Comparison of ENCODE assay signal across 8 cellular contexts in genomic region chr6:70413114-70413828, GRCh38.
DNase-seq lines count a peak whose midpoint lies in the region; ATAC-seq and TF ChIP-seq lines count a peak whose summit lies in the region.

Gene FAM135A, plus strand, starts transcription at chr6:70413508. Its CDS starts 14,835 bp downstream, at chr6:70428343.

- peaks cover 0 to under 1% of the 10 kb centered on the region in 2 donors for H3K36me3 ChIP-seq in mucosa of rectum (ENCODE audit: control insufficient read depth in 2 of 2, insufficient read depth in 2 of 2, low read length in 2 of 2)

- peaks cover 31% of the 10 kb centered on the region for H3K4me1 Mint-ChIP-seq in activated T-cell treated with anti-CD3 and anti-CD28 coated beads, Interleukin-2, amount 50 U/mL, for 24 hours (ENCODE audit: low read depth)

- peak within 1 kb of the TSS; percentile 82 to 90 for H3K27ac ChIP-seq in mucosa of rectum (ENCODE audit: low read depth in 2 of 2, low read length in 2 of 2)

- peak within 1 kb of the TSS; percentile 90 for H3K4me3 Mint-ChIP-seq in activated T-cell treated with anti-CD3 and anti-CD28 coated beads, Interleukin-2, amount 50 U/mL, for 24 hours

- H3K9me3 ChIP-seq in mucosa of rectum (ENCODE audit: control insufficient read depth in 2 of 2, low read length in 2 of 2) = no peaks in the 10 kb centered on the region

- H3K4me3 ChIP-seq in mucosa of rectum (ENCODE audit: low read length in 2 of 2) = peak within 1 kb of the TSS; percentile 97 to 99

- H3K9ac ChIP-seq in mucosa of rectum (ENCODE audit: low read depth in 1 of 2, low read length in 2 of 2) = peak within 1 kb of the TSS; percentile 92 to 97

- no peaks in the 10 kb centered on the region for H3K27me3 Mint-ChIP-seq in activated T-cell treated with anti-CD3 and anti-CD28 coated beads, Interleukin-2, amount 50 U/mL, for 24 hours

- peaks cover 18% of the 10 kb centered on the region for H3K36me3 Mint-ChIP-seq in activated T-cell treated with anti-CD3 and anti-CD28 coated beads, Interleukin-2, amount 50 U/mL, for 24 hours (ENCODE audit: low read depth)

- H3K9me3 Mint-ChIP-seq in activated T-cell treated with anti-CD3 and anti-CD28 coated beads, Interleukin-2, amount 50 U/mL, for 24 hours = no peaks in the 10 kb centered on the region

- DNase-seq in DMS 273 (lab: John Stamatoyannopoulos, UW; ENCODE audit: unreplicated experiment) = peak; percentile 99
- DNase-seq in HuH-7.5 (ENCODE audit: low spot score) = peak; percentile 87
- peak; percentile 73 for DNase-seq in OCI-M2 (lab: John Stamatoyannopoulos, UW; ENCODE audit: unreplicated experiment)
- DNase-seq in activated T-cell treated with anti-CD3 and anti-CD28 coated beads, Interleukin-2, amount 50 U/mL, for 24 hours = peak; percentile 95
- peak; percentile 93 to 96 for DNase-seq in erythroblast (lab: John Stamatoyannopoulos, UW)
- DNase-seq in stimulated activated CD8-positive, alpha-beta memory T cell treated with anti-CD3 and anti-CD28 coated beads, Interleukin-4, amount 100 ng/mL, for 48 hours = peak; percentile 98

- H3K27me3 ChIP-seq in mucosa of rectum (ENCODE audit: control insufficient read depth in 2 of 2, insufficient read depth in 2 of 2, low read length in 2 of 2) = no peaks in the 10 kb centered on the region

- peak; percentile 84 for ATAC-seq in GM21526 (IDR thresholded peaks at IDR 0.05; ENCODE audit: low FRiP score, unreplicated experiment)

- peak; percentile 58 for TF ChIP-seq POLR2A in erythroblast (IDR thresholded peaks at IDR 0.05; ENCODE audit: low read length)

- H3K27ac Mint-ChIP-seq in activated T-cell treated with anti-CD3 and anti-CD28 coated beads, Interleukin-2, amount 50 U/mL, for 24 hours = peak within 1 kb of the TSS; percentile 94

- H3K4me1 ChIP-seq in mucosa of rectum (ENCODE audit: control insufficient read depth in 2 of 2, insufficient read depth in 2 of 2, low read length in 2 of 2) = peaks cover 12 to 25% of the 10 kb centered on the region in 2 donors

Comparison
In these comparisons a context has a peak if more than half of its experiments do, and no peak if none do; other contexts are left out.
1. Peak in every context shown above with its lines: DNase-seq, ATAC-seq, H3K4me3 ChIP-seq and H3K27ac ChIP-seq.